ENCODE assay signal across 1 cellular context in the genomic region with DNA sequence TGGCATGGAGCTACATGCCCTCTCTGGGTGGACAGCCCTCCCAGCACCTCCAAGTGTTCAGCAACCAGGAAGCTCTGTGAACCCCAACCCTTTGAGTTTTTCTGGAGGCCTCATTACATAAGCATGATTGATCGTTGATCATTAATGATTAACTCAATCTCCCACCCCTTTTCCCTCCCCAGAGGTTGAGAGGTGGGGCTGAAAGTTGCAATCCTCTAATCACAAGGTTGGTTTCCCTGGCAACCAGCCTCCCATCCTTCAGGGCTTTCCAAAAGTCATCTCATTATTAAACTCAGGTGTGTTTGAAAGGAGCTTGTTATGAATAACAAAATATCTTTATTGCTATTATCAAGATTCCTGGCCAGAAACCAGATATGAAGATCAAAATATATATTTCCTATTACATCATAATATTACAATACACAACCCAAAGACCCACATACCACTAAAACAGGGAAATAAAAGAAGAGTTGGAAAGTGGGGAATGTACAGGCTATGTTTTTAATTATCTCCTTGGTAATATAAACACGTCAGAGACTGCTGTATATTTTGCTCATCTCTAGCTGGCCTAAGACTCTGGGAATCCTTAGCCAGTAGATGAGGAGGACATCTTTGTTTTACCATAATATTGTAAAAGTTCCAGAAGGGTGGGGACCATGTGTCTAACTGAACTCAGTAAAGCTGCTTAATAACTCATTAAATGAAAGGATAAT.
A peak's percentile ranks its signal among the peaks of the same experiment; 100 is the strongest.
TF ChIP-seq lines count a peak whose summit lies in the region.

No MANE protein-coding gene starts in this region.

TF ChIP-seq in HepG2, 621 proteins besides CTCF, POLR2A, EP300 and RAD21 (continued from another document):
- TF ChIP-seq, protein P1, sequence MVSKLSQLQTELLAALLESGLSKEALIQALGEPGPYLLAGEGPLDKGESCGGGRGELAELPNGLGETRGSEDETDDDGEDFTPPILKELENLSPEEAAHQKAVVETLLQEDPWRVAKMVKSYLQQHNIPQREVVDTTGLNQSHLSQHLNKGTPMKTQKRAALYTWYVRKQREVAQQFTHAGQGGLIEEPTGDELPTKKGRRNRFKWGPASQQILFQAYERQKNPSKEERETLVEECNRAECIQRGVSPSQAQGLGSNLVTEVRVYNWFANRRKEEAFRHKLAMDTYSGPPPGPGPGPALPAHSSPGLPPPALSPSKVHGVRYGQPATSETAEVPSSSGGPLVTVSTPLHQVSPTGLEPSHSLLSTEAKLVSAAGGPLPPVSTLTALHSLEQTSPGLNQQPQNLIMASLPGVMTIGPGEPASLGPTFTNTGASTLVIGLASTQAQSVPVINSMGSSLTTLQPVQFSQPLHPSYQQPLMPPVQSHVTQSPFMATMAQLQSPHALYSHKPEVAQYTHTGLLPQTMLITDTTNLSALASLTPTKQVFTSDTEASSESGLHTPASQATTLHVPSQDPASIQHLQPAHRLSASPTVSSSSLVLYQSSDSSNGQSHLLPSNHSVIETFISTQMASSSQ (IDR thresholded peaks at IDR 0.05; ENCODE audit: low read depth) = peak; percentile 70
- TF ChIP-seq, protein P1 (CRISPR knock-in tag; IDR thresholded peaks at IDR 0.05; ENCODE audit: borderline replicate concordance) = peak; percentile 20; the same call in 1 of the 2 replicates
- peak; percentile 61 for TF ChIP-seq RFX3 (CRISPR knock-in tag; IDR thresholded peaks at IDR 0.05)
